1 cellular context compared by ENCODE assay signal in genomic region chr13:50626031-50626643, GRCh38.
TF ChIP-seq lines count a peak whose summit lies in the region.

No MANE protein-coding gene starts in this region.

TF ChIP-seq in SK-N-SH, 30 proteins besides CTCF, POLR2A, EP300 and RAD21 (continued from another document):
- TF ChIP-seq REST (IDR thresholded peaks at IDR 0.05; ENCODE audit: low read depth, low read length) (no peak), CHD2 (IDR thresholded peaks at IDR 0.05; ENCODE audit: low read length, partially characterized antibody) (no peak), POLR2AphosphoS5 (IDR thresholded peaks at IDR 0.05; ENCODE audit: low read depth, low read length) (no peak), JUND (IDR thresholded peaks at IDR 0.05) (no peak), FOXM1 (IDR thresholded peaks at IDR 0.05; ENCODE audit: low read depth) (no peak), GABPA (IDR thresholded peaks at IDR 0.05; ENCODE audit: low read depth) (no peak), FOXJ3 (CRISPR knock-in tag; IDR thresholded peaks at IDR 0.05) (no peak), FOSL2 (IDR thresholded peaks at IDR 0.05; ENCODE audit: borderline replicate concordance, low read depth) (no peak)
